Comparison of ENCODE assay signal across 1 cellular context in the genomic region with DNA sequence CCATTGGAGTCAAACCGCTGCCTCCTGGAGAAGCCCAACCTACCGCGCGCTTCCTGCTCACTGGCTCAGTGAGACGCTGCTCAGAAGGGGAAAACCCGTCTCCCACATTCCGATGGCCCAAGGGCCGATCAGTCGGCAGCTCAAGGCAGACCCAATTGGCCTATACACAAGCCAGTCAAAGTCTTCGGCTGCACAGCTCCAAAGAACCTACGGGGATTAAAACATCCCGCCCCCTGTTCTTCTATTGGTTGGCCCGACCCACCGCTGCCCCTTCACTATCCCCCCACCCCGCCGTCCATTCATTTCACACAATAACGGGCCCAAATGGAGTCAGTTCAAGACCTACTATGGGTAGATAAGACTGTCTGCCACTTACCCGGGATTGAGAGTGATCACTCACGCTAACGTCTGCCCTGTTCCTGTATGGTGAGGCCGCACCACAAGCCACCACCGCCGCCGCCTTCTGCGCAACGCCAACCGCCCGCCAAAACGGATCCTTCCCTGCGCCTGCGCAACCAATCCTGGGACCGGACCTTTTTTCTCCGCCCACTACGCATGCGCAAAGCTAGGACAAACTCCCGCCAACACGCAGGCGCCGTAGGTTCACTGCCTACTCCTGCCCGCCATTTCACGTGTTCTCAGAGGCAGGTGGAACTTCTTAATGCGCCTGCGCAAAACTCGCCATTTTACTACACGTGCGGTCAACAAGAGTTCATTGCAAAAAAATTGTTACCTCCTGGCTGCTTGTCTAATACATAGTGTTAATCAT.
A peak's percentile ranks its signal among the peaks of the same experiment; 100 is the strongest.
TF ChIP-seq lines count a peak whose summit lies in the region.

A gene (minus strand): TSS at position 491 of the 769 bp plus-strand sequence. CDS start 22,472 bp downstream, outside the sequence.

TF ChIP-seq in K562, 482 proteins besides CTCF, POLR2A, EP300 and RAD21 (continued from another document and continues in another):
- TF ChIP-seq, protein P1, sequence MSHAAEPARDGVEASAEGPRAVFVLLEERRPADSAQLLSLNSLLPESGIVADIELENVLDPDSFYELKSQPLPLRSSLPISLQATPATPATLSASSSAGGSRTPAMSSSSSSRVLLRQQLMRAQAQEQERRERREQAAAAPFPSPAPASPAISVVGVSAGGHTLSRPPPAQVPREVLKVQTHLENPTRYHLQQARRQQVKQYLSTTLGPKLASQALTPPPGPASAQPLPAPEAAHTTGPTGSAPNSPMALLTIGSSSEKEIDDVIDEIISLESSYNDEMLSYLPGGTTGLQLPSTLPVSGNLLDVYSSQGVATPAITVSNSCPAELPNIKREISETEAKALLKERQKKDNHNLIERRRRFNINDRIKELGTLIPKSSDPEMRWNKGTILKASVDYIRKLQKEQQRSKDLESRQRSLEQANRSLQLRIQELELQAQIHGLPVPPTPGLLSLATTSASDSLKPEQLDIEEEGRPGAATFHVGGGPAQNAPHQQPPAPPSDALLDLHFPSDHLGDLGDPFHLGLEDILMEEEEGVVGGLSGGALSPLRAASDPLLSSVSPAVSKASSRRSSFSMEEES (CRISPR knock-in tag; IDR thresholded peaks at IDR 0.05) = peak; percentile 1; the same call in 1 of the 2 replicates
- no peak for TF ChIP-seq SETDB1 (IDR thresholded peaks at IDR 0.05; ENCODE audit: low read length)
- TF ChIP-seq RBBP5 (IDR thresholded peaks at IDR 0.05; ENCODE audit: borderline replicate concordance, insufficient read depth, low read length, poor library complexity, severe bottlenecking) = no peak
- no peak for TF ChIP-seq DACH1 (IDR thresholded peaks at IDR 0.05; ENCODE audit: partially characterized antibody)
- no peak for TF ChIP-seq HSF4 (CRISPR knock-in tag; IDR thresholded peaks at IDR 0.05; ENCODE audit: borderline replicate concordance)
- TF ChIP-seq CBFA2T3 (IDR thresholded peaks at IDR 0.05) = no peak
- no peak for TF ChIP-seq ZNF124 (CRISPR knock-in tag; IDR thresholded peaks at IDR 0.05)
- TF ChIP-seq, protein P2, sequence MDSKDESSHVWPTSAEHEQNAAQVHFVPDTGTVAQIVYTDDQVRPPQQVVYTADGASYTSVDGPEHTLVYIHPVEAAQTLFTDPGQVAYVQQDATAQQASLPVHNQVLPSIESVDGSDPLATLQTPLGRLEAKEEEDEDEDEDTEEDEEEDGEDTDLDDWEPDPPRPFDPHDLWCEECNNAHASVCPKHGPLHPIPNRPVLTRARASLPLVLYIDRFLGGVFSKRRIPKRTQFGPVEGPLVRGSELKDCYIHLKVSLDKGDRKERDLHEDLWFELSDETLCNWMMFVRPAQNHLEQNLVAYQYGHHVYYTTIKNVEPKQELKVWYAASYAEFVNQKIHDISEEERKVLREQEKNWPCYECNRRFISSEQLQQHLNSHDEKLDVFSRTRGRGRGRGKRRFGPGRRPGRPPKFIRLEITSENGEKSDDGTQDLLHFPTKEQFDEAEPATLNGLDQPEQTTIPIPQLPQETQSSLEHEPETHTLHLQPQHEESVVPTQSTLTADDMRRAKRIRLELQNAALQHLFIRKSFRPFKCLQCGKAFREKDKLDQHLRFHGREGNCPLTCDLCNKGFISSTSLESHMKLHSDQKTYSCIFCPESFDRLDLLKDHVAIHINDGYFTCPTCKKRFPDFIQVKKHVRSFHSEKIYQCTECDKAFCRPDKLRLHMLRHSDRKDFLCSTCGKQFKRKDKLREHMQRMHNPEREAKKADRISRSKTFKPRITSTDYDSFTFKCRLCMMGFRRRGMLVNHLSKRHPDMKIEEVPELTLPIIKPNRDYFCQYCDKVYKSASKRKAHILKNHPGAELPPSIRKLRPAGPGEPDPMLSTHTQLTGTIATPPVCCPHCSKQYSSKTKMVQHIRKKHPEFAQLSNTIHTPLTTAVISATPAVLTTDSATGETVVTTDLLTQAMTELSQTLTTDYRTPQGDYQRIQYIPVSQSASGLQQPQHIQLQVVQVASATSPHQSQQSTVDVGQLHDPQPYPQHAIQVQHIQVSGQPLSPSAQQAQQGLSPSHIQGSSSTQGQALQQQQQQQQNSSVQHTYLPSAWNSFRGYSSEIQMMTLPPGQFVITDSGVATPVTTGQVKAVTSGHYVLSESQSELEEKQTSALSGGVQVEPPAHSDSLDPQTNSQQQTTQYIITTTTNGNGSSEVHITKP (IDR thresholded peaks at IDR 0.05; ENCODE audit: partially characterized antibody) = peak; percentile 54
- TF ChIP-seq CBFB (CRISPR knock-in tag; IDR thresholded peaks at IDR 0.05) = no peak
- peak; percentile 28; the same call in 1 of the 2 replicates for TF ChIP-seq HCFC1 (IDR thresholded peaks at IDR 0.05; ENCODE audit: low read depth, low read length)
- peak; percentile 97 for TF ChIP-seq ZKSCAN1 (IDR thresholded peaks at IDR 0.05; ENCODE audit: low read depth, low read length)
- TF ChIP-seq, protein P3, sequence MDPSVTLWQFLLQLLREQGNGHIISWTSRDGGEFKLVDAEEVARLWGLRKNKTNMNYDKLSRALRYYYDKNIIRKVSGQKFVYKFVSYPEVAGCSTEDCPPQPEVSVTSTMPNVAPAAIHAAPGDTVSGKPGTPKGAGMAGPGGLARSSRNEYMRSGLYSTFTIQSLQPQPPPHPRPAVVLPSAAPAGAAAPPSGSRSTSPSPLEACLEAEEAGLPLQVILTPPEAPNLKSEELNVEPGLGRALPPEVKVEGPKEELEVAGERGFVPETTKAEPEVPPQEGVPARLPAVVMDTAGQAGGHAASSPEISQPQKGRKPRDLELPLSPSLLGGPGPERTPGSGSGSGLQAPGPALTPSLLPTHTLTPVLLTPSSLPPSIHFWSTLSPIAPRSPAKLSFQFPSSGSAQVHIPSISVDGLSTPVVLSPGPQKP (CRISPR knock-in tag; IDR thresholded peaks at IDR 0.05) = no peak
- TF ChIP-seq, protein P4, sequence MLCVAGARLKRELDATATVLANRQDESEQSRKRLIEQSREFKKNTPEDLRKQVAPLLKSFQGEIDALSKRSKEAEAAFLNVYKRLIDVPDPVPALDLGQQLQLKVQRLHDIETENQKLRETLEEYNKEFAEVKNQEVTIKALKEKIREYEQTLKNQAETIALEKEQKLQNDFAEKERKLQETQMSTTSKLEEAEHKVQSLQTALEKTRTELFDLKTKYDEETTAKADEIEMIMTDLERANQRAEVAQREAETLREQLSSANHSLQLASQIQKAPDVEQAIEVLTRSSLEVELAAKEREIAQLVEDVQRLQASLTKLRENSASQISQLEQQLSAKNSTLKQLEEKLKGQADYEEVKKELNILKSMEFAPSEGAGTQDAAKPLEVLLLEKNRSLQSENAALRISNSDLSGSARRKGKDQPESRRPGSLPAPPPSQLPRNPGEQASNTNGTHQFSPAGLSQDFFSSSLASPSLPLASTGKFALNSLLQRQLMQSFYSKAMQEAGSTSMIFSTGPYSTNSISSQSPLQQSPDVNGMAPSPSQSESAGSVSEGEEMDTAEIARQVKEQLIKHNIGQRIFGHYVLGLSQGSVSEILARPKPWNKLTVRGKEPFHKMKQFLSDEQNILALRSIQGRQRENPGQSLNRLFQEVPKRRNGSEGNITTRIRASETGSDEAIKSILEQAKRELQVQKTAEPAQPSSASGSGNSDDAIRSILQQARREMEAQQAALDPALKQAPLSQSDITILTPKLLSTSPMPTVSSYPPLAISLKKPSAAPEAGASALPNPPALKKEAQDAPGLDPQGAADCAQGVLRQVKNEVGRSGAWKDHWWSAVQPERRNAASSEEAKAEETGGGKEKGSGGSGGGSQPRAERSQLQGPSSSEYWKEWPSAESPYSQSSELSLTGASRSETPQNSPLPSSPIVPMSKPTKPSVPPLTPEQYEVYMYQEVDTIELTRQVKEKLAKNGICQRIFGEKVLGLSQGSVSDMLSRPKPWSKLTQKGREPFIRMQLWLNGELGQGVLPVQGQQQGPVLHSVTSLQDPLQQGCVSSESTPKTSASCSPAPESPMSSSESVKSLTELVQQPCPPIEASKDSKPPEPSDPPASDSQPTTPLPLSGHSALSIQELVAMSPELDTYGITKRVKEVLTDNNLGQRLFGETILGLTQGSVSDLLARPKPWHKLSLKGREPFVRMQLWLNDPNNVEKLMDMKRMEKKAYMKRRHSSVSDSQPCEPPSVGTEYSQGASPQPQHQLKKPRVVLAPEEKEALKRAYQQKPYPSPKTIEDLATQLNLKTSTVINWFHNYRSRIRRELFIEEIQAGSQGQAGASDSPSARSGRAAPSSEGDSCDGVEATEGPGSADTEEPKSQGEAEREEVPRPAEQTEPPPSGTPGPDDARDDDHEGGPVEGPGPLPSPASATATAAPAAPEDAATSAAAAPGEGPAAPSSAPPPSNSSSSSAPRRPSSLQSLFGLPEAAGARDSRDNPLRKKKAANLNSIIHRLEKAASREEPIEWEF (CRISPR knock-in tag; IDR thresholded peaks at IDR 0.05) = no peak
- TF ChIP-seq BCOR (IDR thresholded peaks at IDR 0.05) = no peak
- TF ChIP-seq BCL6 (CRISPR knock-in tag; IDR thresholded peaks at IDR 0.05) = no peak
- TF ChIP-seq, protein P5, sequence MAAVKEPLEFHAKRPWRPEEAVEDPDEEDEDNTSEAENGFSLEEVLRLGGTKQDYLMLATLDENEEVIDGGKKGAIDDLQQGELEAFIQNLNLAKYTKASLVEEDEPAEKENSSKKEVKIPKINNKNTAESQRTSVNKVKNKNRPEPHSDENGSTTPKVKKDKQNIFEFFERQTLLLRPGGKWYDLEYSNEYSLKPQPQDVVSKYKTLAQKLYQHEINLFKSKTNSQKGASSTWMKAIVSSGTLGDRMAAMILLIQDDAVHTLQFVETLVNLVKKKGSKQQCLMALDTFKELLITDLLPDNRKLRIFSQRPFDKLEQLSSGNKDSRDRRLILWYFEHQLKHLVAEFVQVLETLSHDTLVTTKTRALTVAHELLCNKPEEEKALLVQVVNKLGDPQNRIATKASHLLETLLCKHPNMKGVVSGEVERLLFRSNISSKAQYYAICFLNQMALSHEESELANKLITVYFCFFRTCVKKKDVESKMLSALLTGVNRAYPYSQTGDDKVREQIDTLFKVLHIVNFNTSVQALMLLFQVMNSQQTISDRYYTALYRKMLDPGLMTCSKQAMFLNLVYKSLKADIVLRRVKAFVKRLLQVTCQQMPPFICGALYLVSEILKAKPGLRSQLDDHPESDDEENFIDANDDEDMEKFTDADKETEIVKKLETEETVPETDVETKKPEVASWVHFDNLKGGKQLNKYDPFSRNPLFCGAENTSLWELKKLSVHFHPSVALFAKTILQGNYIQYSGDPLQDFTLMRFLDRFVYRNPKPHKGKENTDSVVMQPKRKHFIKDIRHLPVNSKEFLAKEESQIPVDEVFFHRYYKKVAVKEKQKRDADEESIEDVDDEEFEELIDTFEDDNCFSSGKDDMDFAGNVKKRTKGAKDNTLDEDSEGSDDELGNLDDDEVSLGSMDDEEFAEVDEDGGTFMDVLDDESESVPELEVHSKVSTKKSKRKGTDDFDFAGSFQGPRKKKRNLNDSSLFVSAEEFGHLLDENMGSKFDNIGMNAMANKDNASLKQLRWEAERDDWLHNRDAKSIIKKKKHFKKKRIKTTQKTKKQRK (IDR thresholded peaks at IDR 0.05; ENCODE audit: borderline replicate concordance, low read depth, low read length) = peak; percentile 85
- peak; percentile 91 for TF ChIP-seq FOS (IDR thresholded peaks at IDR 0.05; ENCODE audit: extremely low read depth, insufficient read length)
- no peak for TF ChIP-seq ELF4 (CRISPR knock-in tag; IDR thresholded peaks at IDR 0.05)
- TF ChIP-seq, protein P6, sequence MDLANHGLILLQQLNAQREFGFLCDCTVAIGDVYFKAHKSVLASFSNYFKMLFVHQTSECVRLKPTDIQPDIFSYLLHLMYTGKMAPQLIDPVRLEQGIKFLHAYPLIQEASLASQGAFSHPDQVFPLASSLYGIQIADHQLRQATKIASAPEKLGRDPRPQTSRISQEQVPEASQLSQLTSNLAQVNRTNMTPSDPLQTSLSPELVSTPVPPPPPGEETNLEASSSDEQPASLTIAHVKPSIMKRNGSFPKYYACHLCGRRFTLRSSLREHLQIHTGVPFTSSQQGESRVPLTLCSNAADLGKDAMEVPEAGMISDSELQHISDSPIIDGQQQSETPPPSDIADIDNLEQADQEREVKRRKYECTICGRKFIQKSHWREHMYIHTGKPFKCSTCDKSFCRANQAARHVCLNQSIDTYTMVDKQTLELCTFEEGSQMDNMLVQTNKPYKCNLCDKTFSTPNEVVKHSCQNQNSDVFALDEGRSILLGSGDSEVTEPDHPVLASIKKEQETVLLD (IDR thresholded peaks at IDR 0.05) = peak; percentile 100
- peak; percentile 26; the same call in 1 of the 2 replicates for TF ChIP-seq NR4A1 (CRISPR knock-in tag; IDR thresholded peaks at IDR 0.05)
- TF ChIP-seq NR4A1 (tag; IDR thresholded peaks at IDR 0.05) = no peak
- TF ChIP-seq U2AF2 (optimal IDR thresholded peaks at IDR 0.05; ENCODE audit: low read depth, low read length) = no peak
- TF ChIP-seq, protein P7, sequence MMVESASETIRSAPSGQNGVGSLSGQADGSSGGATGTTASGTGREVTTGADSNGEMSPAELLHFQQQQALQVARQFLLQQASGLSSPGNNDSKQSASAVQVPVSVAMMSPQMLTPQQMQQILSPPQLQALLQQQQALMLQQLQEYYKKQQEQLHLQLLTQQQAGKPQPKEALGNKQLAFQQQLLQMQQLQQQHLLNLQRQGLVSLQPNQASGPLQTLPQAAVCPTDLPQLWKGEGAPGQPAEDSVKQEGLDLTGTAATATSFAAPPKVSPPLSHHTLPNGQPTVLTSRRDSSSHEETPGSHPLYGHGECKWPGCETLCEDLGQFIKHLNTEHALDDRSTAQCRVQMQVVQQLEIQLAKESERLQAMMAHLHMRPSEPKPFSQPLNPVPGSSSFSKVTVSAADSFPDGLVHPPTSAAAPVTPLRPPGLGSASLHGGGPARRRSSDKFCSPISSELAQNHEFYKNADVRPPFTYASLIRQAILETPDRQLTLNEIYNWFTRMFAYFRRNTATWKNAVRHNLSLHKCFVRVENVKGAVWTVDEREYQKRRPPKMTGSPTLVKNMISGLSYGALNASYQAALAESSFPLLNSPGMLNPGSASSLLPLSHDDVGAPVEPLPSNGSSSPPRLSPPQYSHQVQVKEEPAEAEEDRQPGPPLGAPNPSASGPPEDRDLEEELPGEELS (CRISPR knock-in tag; IDR thresholded peaks at IDR 0.05; ENCODE audit: borderline replicate concordance) = peak; percentile 87; the same call in 1 of the 2 replicates
- no peak for TF ChIP-seq KAT7 (CRISPR knock-in tag; IDR thresholded peaks at IDR 0.05; ENCODE audit: borderline replicate concordance)
- no peak for TF ChIP-seq ZNF551 (CRISPR knock-in tag; IDR thresholded peaks at IDR 0.05)
- TF ChIP-seq, protein P8, sequence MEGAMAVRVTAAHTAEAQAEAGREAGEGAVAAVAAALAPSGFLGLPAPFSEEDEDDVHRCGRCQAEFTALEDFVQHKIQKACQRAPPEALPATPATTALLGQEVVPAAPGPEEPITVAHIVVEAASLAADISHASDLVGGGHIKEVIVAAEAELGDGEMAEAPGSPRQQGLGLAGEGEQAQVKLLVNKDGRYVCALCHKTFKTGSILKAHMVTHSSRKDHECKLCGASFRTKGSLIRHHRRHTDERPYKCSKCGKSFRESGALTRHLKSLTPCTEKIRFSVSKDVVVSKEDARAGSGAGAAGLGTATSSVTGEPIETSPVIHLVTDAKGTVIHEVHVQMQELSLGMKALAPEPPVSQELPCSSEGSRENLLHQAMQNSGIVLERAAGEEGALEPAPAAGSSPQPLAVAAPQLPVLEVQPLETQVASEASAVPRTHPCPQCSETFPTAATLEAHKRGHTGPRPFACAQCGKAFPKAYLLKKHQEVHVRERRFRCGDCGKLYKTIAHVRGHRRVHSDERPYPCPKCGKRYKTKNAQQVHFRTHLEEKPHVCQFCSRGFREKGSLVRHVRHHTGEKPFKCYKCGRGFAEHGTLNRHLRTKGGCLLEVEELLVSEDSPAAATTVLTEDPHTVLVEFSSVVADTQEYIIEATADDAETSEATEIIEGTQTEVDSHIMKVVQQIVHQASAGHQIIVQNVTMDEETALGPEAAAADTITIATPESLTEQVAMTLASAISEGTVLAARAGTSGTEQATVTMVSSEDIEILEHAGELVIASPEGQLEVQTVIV (CRISPR knock-in tag; IDR thresholded peaks at IDR 0.05; ENCODE audit: borderline replicate concordance) = no peak
- TF ChIP-seq PRMT5 (CRISPR knock-in tag; IDR thresholded peaks at IDR 0.05) = no peak
- TF ChIP-seq PHF20 (IDR thresholded peaks at IDR 0.05; ENCODE audit: partially characterized antibody) = peak; percentile 41
- no peak for TF ChIP-seq ZNF778 (CRISPR knock-in tag; IDR thresholded peaks at IDR 0.05)
- TF ChIP-seq YY1 (IDR thresholded peaks at IDR 0.05; ENCODE audit: borderline replicate concordance in 1 of 3, control insufficient read depth in 1 of 3, extremely low read depth in 1 of 3, insufficient read depth in 3 of 3, insufficient read length in 1 of 3, insufficient replicate concordance in 2 of 3, low read depth in 1 of 3, low read length in 2 of 3) = peak; percentile 84 to 97 (median 96)
- TF ChIP-seq CTBP1 (IDR thresholded peaks at IDR 0.05; ENCODE audit: borderline replicate concordance) = peak; percentile 47; the same call in 1 of the 2 replicates
